ENCODE assay signal across 8 cellular contexts in the genomic region with DNA sequence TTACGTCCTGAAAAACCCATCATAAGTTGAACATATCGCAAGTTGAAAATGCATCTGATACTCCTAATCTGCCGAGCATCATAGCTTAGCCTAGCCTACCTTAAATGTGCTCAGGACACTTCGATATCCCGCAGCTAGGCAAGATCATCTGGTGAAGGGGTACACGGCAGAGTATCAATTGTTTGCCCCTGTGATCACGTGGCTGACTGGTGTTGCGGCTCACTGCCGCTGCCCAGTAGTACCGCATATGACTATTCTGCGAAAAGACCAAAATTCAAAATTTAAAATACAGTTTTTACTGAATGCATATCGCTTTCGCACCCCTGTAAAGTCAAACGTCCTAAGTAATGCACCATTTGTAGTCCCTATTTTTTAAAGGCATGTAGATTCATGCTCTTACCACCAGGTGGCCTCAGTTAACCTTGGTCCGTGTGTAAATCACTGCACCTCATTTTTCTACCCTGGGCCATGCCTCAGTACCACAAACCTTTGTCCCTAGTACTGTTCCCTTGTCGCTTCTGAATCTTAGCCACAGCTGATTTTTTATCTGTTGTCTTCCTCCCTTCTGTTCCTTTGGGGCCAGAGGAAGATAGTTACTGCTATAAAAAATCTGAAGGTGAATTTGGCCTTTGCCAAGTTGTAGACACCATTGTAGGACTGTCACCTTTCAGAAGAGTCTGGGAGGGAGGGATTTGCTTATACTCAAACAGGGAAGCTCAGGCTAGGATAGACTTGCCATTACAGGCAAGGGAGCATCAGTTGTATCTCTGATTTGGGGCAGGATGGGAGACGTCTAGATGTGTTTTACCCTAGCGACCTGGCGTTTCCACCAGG. TPM values are rescaled to one million over a fixed set of nuclear protein-coding genes. Genes with fewer than 3 reads are reported as not detected.
DNase-seq lines count a peak whose midpoint lies in the region; ATAC-seq, FAIRE-seq and TF ChIP-seq lines count a peak whose summit lies in the region.

No MANE protein-coding gene starts in this region.

- H3K27ac Mint-ChIP-seq in activated CD4-positive, alpha-beta memory T cell treated with anti-CD3 and anti-CD28 coated beads for 36 hours, result no peak overlapping the region

- peak overlapping the region in 1 of 2 experiments; percentile 16; a peak in 2 of 6 replicates for H3K27ac ChIP-seq in A549

- DNase-seq in A549 (ENCODE audit: low read depth in 1 of 2, low spot score in 1 of 2) (peak; percentile 61 to 80), ELR (ENCODE audit: low read depth) (peak; percentile 79), NAMALWA (ENCODE audit: low spot score) (peak; percentile 78), foreskin melanocyte (peak; percentile 45), non-pigmented ciliary epithelial cell (ENCODE audit: low read depth) (peak; percentile 32)
- peak; percentile 25 for DNase-seq in activated CD4-positive, alpha-beta memory T cell treated with anti-CD3 and anti-CD28 coated beads for 36 hours

- TF ChIP-seq RAD21 in A549 (conservative IDR thresholded peaks at IDR 0.05 in 1 of 2, IDR thresholded peaks at IDR 0.05 in 1 of 2), result peak; percentile 93 to 97

- 38% methylated on average over 19 of the region's 19 CpGs for WGBS in A549 (ENCODE audit: missing lambda C conversion rate)

- POLR2A ChIA-PET in A549 (lab: Yijun Ruan, JAX), result no interaction called here
- POLR2A ChIA-PET in activated CD4-positive, alpha-beta memory T cell treated with anti-CD3 and anti-CD28 coated beads for 36 hours (lab: Charles Lee), result no interaction called here

- H3K27me3 Mint-ChIP-seq in activated CD4-positive, alpha-beta memory T cell treated with anti-CD3 and anti-CD28 coated beads for 36 hours, result no peaks in the 10 kb centered on the region

- no peak for TF ChIP-seq POLR2A in A549 (IDR thresholded peaks at IDR 0.05; ENCODE audit: low read length)

- no peak overlapping the region for H3K4me3 ChIP-seq in A549

- no peaks in the 10 kb centered on the region for H3K4me1 ChIP-seq in A549

- no peaks in the 10 kb centered on the region for H3K4me1 Mint-ChIP-seq in activated CD4-positive, alpha-beta memory T cell treated with anti-CD3 and anti-CD28 coated beads for 36 hours (ENCODE audit: low read depth)

- CTCF ChIA-PET in A549 (lab: Yijun Ruan, JAX), result interaction anchor here (0.6 to 9.7 kb wide), 43 partner anchors 10 to 856 kb away, joined by 3 to 288 read pairs (median 5); partner anchors contain the start of gene NOB1
- CTCF ChIA-PET in activated CD4-positive, alpha-beta memory T cell treated with anti-CD3 and anti-CD28 coated beads for 36 hours (lab: Charles Lee), result interaction anchor here (0.9 to 5.4 kb wide), 10 partner anchors 9 to 266 kb away, joined by 3 to 41 read pairs (median 4); partner anchors contain the start of gene WWP2

- TF ChIP-seq EP300 in A549 (IDR thresholded peaks at IDR 0.05), result no peak

- no peaks in the 10 kb centered on the region for H3K9me3 ChIP-seq in A549

- intact Hi-C loops in activated CD4-positive, alpha-beta memory T cell treated with anti-CD3 and anti-CD28 coated beads for 36 hours (cut with micrococcal nuclease), result loop anchor here (1.0 to 2.0 kb wide), 2 partner anchors 62 to 134 kb away; no protein-coding TSS in a partner anchor

- ATAC-seq in A549 (peak; percentile 94), HG02623 (IDR thresholded peaks at IDR 0.05; ENCODE audit: unreplicated experiment) (no peak), HG03571 (IDR thresholded peaks at IDR 0.05; ENCODE audit: unreplicated experiment) (no peak)

- no peak overlapping the region for H3K4me3 Mint-ChIP-seq in activated CD4-positive, alpha-beta memory T cell treated with anti-CD3 and anti-CD28 coated beads for 36 hours

- FAIRE-seq in A549 (lab: Jason Lieb, UNC), result no peak

- peaks cover 11% of the 10 kb centered on the region for H3K36me3 Mint-ChIP-seq in activated CD4-positive, alpha-beta memory T cell treated with anti-CD3 and anti-CD28 coated beads for 36 hours

- peak overlapping the region; percentile 40; the same call in 1 of the 3 replicates for H3K4me2 ChIP-seq in A549

- TF ChIP-seq CTCF in A549 (IDR thresholded peaks at IDR 0.05), result peak; percentile 95

- H3K9me3 Mint-ChIP-seq in activated CD4-positive, alpha-beta memory T cell treated with anti-CD3 and anti-CD28 coated beads for 36 hours, result no peaks in the 10 kb centered on the region

TF ChIP-seq in A549, 52 proteins besides CTCF, POLR2A, EP300 and RAD21:
- TF ChIP-seq SMC3 (IDR thresholded peaks at IDR 0.05) (peak; percentile 94), ZSCAN20 (CRISPR knock-in tag; IDR thresholded peaks at IDR 0.05) (no peak)
TF ChIP-seq in A549: peak in this region for 1.

RNA-seq across cellular contexts. Expression of gene WWP2, which starts 34.4 kb away (rescaled TPM):
- polyA plus RNA-seq in A549 (2011; rRNA removed) (15.5 and 16.1 TPM in 2 replicates), A549 (2017; fragmentation: RNase III; extraction: RNeasy Plus Mini Kit Qiagen cat#74134 plus additional on column Dnase treatment) (16.2 to 17.6 TPM (median 16.9 TPM) in 3 replicates)
- polyA plus RNA-seq in A549 (2012; cell fraction: cytosol; rRNA removed), result 12.5 and 15.3 TPM in 2 replicates
- polyA plus RNA-seq in A549 (2012; cell fraction: nucleus; rRNA removed), result 35.6 and 38.2 TPM in 2 replicates
- polyA minus RNA-seq in A549 (2011; rRNA and poly(A)+ RNA removed), result 18.9 and 27.5 TPM in 2 replicates
- 10 to 100 TPM; 35.8 to 39.5 TPM for total RNA-seq in activated CD4-positive, alpha-beta memory T cell treated with anti-CD3 and anti-CD28 coated beads for 36 hours

RNA-seq across cellular contexts. Expression of gene NOB1, which starts 41.8 kb away (rescaled TPM):
- 120 and 134 TPM in 2 replicates for polyA plus RNA-seq in A549 (2011; rRNA removed)
- polyA plus RNA-seq in A549 (2012; cell fraction: cytosol; rRNA removed), result 164 and 165 TPM in 2 replicates
- 135 and 142 TPM in 2 replicates for polyA plus RNA-seq in A549 (2012; cell fraction: nucleus; rRNA removed)
- 111 to 123 TPM (median 116 TPM) in 3 replicates for polyA plus RNA-seq in A549 (2017; fragmentation: RNase III; extraction: RNeasy Plus Mini Kit Qiagen cat#74134 plus additional on column Dnase treatment)
- 93.6 and 122 TPM in 2 replicates for polyA minus RNA-seq in A549 (2011; rRNA and poly(A)+ RNA removed)
- 10 to 100 TPM; 92.4 to 95.2 TPM for total RNA-seq in activated CD4-positive, alpha-beta memory T cell treated with anti-CD3 and anti-CD28 coated beads for 36 hours

Comparison
In these comparisons a context has a peak if more than half of its experiments do, and no peak if none do; other contexts are left out.
1. ATAC-seq: peak in A549 (2 of 2); none in HG02623 (single experiment) and HG03571 (single experiment).
2. DNase-seq: peak in every context shown above with its lines; median percentile 79 in ELR; 78 in NAMALWA; 70 in A549; 45 in foreskin melanocyte; 32 in non-pigmented ciliary epithelial cell; 25 in activated CD4-positive, alpha-beta memory T cell treated with anti-CD3 and anti-CD28 coated beads for 36 hours.